Comparison of ENCODE assay signal across 12 cellular contexts in genomic region chr1:37633950-37634553, GRCh38. TPM values are rescaled to one million over a fixed set of nuclear protein-coding genes. Genes with fewer than 3 reads are reported as not detected.
A peak's percentile ranks its signal among the peaks of the same experiment; 100 is the strongest.
DNase-seq lines count a peak whose midpoint lies in the region; ATAC-seq and TF ChIP-seq lines count a peak whose summit lies in the region.
"Had no signal": no experiment of that assay in that cellular context is flagged by ENCODE, and none has a peak within 500 bp of the region (broad histone marks: within the 10 kb centered on the region; RNA-seq: fewer than 3 reads in every experiment).

No MANE protein-coding gene starts in this region.

- peaks cover 5% of the 10 kb centered on the region for H3K4me1 Mint-ChIP-seq in CD4-positive, alpha-beta T cell (ENCODE audit: low read depth)
- H3K4me1 Mint-ChIP-seq in glutamatergic neuron (ENCODE audit: low read depth, unreplicated experiment) = no peaks in the 10 kb centered on the region

- no peak overlapping the region for H3K27ac Mint-ChIP-seq in CD4-positive, alpha-beta T cell
- no peak overlapping the region for H3K27ac Mint-ChIP-seq in glutamatergic neuron (ENCODE audit: unreplicated experiment)
- H3K27ac Mint-ChIP-seq: activated T-helper 2 cell treated with anti-CD3 and anti-CD28 coated beads, Interferon-gamma antibody, Interleukin-2, Interleukin-4, amounts not matched to agents 10 μg/mL and 5 μg/mL and 100 μg/mL, durations not matched to agents 14 hours and 24 hours and 36 hours; stimulated activated effector memory CD8-positive, alpha-beta T cell treated with anti-CD3 and anti-CD28 coated beads, Interleukin-12 subunit alpha, Interleukin-12 subunit beta, amount 100 ng/mL, for 72 hours had no signal

- no peak overlapping the region for H3K9ac ChIP-seq in HUES48 (ENCODE audit: low read depth, low read length)

- CTCF ChIA-PET in CD4-positive, alpha-beta T cell (lab: Charles Lee) = no interaction called here

- peaks cover 10% of the 10 kb centered on the region; the same call in 1 of the 2 replicates for H3K4me1 ChIP-seq in HUES48 (ENCODE audit: control insufficient read depth, insufficient read depth, low read length)

- no peaks in the 10 kb centered on the region for H3K9me3 ChIP-seq in CD4-positive, alpha-beta T cell (ENCODE audit: control insufficient read depth, low read length)
- H3K9me3 ChIP-seq in HUES48 (ENCODE audit: control insufficient read depth, insufficient read depth, low read length) = no peaks in the 10 kb centered on the region
- H3K9me3 ChIP-seq: gastroesophageal sphincter had no signal

- intact Hi-C loops in CD4-positive, alpha-beta T cell (cut with DNase I, micrococcal nuclease) = no loop called here
- intact Hi-C loops in posterior vena cava (cut with DNase I) = no loop called here

- peak overlapping the region; percentile 50 for H3K4me3 ChIP-seq in HUES48 (ENCODE audit: low read depth, low read length)

- no peak for TF ChIP-seq CTCF in CD4-positive, alpha-beta T cell (IDR thresholded peaks at IDR 0.05)
- no peak for TF ChIP-seq CTCF in glutamatergic neuron (IDR thresholded peaks at IDR 0.05; ENCODE audit: partially characterized antibody, unreplicated experiment)

- TF ChIP-seq POLR2A in erythroblast (IDR thresholded peaks at IDR 0.05; ENCODE audit: low read length) = no peak

- POLR2A ChIA-PET in CD4-positive, alpha-beta T cell (lab: Charles Lee) = no interaction called here

- H3K4me3 Mint-ChIP-seq in CD4-positive, alpha-beta T cell = peak overlapping the region; percentile 22
- H3K4me3 Mint-ChIP-seq in glutamatergic neuron (ENCODE audit: unreplicated experiment) = peak overlapping the region; percentile 46

- H3K27me3 ChIP-seq in CD4-positive, alpha-beta T cell (ENCODE audit: control insufficient read depth, insufficient read depth, low read length) = peaks cover 85% of the 10 kb centered on the region
- H3K27me3 ChIP-seq in HUES48 (ENCODE audit: control insufficient read depth, insufficient read depth, low read length) = peaks cover 100% of the 10 kb centered on the region

- no peaks in the 10 kb centered on the region for H3K36me3 Mint-ChIP-seq in CD4-positive, alpha-beta T cell (ENCODE audit: low read depth)
- peaks cover 4% of the 10 kb centered on the region for H3K36me3 Mint-ChIP-seq in glutamatergic neuron (ENCODE audit: unreplicated experiment)
- H3K36me3 Mint-ChIP-seq: stimulated activated effector memory CD8-positive, alpha-beta T cell treated with anti-CD3 and anti-CD28 coated beads, Interleukin-12 subunit alpha, Interleukin-12 subunit beta, amount 100 ng/mL, for 72 hours had no signal

- ATAC-seq in CD4-positive, alpha-beta T cell (ENCODE audit: poor library complexity) = no peak
- ATAC-seq in HG02678 (IDR thresholded peaks at IDR 0.05; ENCODE audit: unreplicated experiment) (no peak), GM18511 (IDR thresholded peaks at IDR 0.05; ENCODE audit: unreplicated experiment) (no peak)

- H3K36me3 ChIP-seq in HUES48 (ENCODE audit: control insufficient read depth, insufficient read depth, low read length) = no peaks in the 10 kb centered on the region
- H3K36me3 ChIP-seq: gastroesophageal sphincter had no signal

- H3K27me3 Mint-ChIP-seq in CD4-positive, alpha-beta T cell = peaks cover 75% of the 10 kb centered on the region
- H3K27me3 Mint-ChIP-seq in glutamatergic neuron (ENCODE audit: unreplicated experiment) = peaks cover 32% of the 10 kb centered on the region

- H3K27ac ChIP-seq in CD4-positive, alpha-beta T cell (ENCODE audit: low read depth, low read length) = no peak overlapping the region
- H3K27ac ChIP-seq in HUES48 (ENCODE audit: low read depth, low read length) = no peak overlapping the region

- DNase-seq in CD4-positive, alpha-beta T cell = no peak
- DNase-seq in glutamatergic neuron (no peak), posterior vena cava (ENCODE audit: low spot score) (peak; percentile 67), AG08396 (ENCODE audit: low spot score) (no peak), erythroblast (lab: John Stamatoyannopoulos, UW) (no peak)
- DNase-seq: NCI-H187 treated with DMSO at 0.1 percent for 48 hours had no signal

- no peaks in the 10 kb centered on the region for H3K9me3 Mint-ChIP-seq in CD4-positive, alpha-beta T cell
- peaks cover 2% of the 10 kb centered on the region for H3K9me3 Mint-ChIP-seq in glutamatergic neuron (ENCODE audit: unreplicated experiment)
- H3K9me3 Mint-ChIP-seq: activated T-helper 2 cell treated with anti-CD3 and anti-CD28 coated beads, Interferon-gamma antibody, Interleukin-2, Interleukin-4, amounts not matched to agents 10 μg/mL and 5 μg/mL and 100 μg/mL, durations not matched to agents 14 hours and 24 hours and 36 hours; stimulated activated effector memory CD8-positive, alpha-beta T cell treated with anti-CD3 and anti-CD28 coated beads, Interleukin-12 subunit alpha, Interleukin-12 subunit beta, amount 100 ng/mL, for 72 hours had no signal

RNA-seq across cellular contexts. Expression of gene RSPO1, which starts 0.6 kb away (rescaled TPM):
- not detected for total RNA-seq in CD4-positive, alpha-beta T cell
- total RNA-seq in glutamatergic neuron (ENCODE audit: unreplicated experiment) (not detected), posterior vena cava (1 to 10 TPM in 1 of 2 donors, under 1 TPM in 1; 0.60 to 1.2 TPM)
- total RNA-seq: activated T-helper 2 cell treated with anti-CD3 and anti-CD28 coated beads, Interferon-gamma antibody, Interleukin-2, Interleukin-4, amounts not matched to agents 10 μg/mL and 5 μg/mL and 100 μg/mL, durations not matched to agents 14 hours and 24 hours and 36 hours had no signal

RNA-seq across cellular contexts. Expression of gene GNL2, which starts 38.3 kb away (rescaled TPM):
- 10 to 100 TPM; 43.4 to 44.5 TPM for total RNA-seq in CD4-positive, alpha-beta T cell
- total RNA-seq in glutamatergic neuron (ENCODE audit: unreplicated experiment) = 50.0 TPM
- 10 to 100 TPM; 35.7 to 40.0 TPM for total RNA-seq in posterior vena cava

RNA-seq across cellular contexts. Expression of gene CDCA8, which starts 58.3 kb away (rescaled TPM):
- total RNA-seq in CD4-positive, alpha-beta T cell = under 1 TPM; 0.25 to 0.36 TPM
- total RNA-seq in glutamatergic neuron (ENCODE audit: unreplicated experiment) (10.4 TPM), posterior vena cava (under 1 TPM; 0.42 to 0.48 TPM)
